In the genomic region with DNA sequence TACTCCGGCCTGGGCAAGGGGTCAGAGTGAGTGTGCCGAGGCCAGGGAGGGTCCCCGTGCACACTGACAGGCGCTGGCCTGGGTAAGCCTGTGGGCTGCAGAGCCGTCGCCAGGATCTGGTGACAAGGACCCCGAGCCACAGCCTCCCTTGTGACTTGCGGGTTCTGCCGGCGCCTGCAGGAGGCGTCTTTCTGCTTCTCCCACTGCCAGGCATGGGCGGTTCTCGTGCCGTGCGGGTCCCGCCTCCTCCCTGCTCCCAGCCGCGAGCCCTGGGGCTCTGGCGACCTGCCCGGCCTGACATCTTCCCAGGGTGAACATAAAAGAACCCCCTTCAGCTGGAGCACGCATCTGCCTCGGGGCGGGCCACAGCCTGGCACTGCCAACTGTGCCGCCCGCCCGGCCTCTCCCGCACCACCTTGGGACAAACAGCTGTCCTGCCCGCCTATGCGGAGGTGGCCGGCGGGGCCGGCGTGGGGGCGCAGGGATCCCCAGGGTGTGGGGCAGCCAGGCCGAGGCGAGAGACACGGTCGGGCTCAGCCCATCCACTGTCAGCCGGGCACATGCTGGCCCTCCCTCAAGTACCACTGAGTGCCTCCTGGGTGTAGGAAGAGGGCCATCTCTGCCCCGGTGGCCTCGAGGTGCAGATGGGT, we compare ENCODE assay signal across 8 cellular contexts. TPM values are rescaled to one million over a fixed set of nuclear protein-coding genes. Genes with fewer than 3 reads are reported as not detected.
DNase-seq lines count a peak whose midpoint lies in the region; ATAC-seq and TF ChIP-seq lines count a peak whose summit lies in the region.

No MANE protein-coding gene starts in this region.

- H3K4me3 Mint-ChIP-seq in stimulated activated memory B cell treated with anti-CD40 and anti-IgM and Interleukin-4, amounts not matched to agents 10 μg/mL and 1 μg/mL and 100 μg/mL, for 72 hours, result peak overlapping the region; percentile 58

- no peaks in the 10 kb centered on the region for H3K36me3 ChIP-seq in right lobe of liver

- WGBS in right lobe of liver (ENCODE audit: insufficient coverage, low coverage, low lambda C conversion rate, missing lambda C conversion rate), result 1% methylated on average over 13 of the region's 41 CpGs

- ATAC-seq in right lobe of liver, result peak; percentile 46 to 62 (median 56)
- ATAC-seq in stimulated activated memory B cell treated with anti-CD40 and anti-IgM and Interleukin-4, amounts not matched to agents 10 μg/mL and 1 μg/mL and 100 μg/mL, for 72 hours, result peak; percentile 43
- ATAC-seq in HG02610 (IDR thresholded peaks at IDR 0.05; ENCODE audit: unreplicated experiment), result no peak

- TF ChIP-seq CTCF in choroid plexus epithelial cell (conservative IDR thresholded peaks at IDR 0.05; ENCODE audit: low read depth, low read length) (peak; percentile 83), right lobe of liver (IDR thresholded peaks at IDR 0.05) (peak; percentile 27 to 42 (median 36))

- H3K4me3 ChIP-seq in choroid plexus epithelial cell (ENCODE audit: low read depth, low read length) (peak overlapping the region; percentile 31), right lobe of liver (no peak overlapping the region)

- H3K9me3 Mint-ChIP-seq in stimulated activated memory B cell treated with anti-CD40 and anti-IgM and Interleukin-4, amounts not matched to agents 10 μg/mL and 1 μg/mL and 100 μg/mL, for 72 hours, result no peaks in the 10 kb centered on the region

- no peak overlapping the region for H3K27ac ChIP-seq in right lobe of liver

- DNase-seq in AG08395 (ENCODE audit: low spot score) (peak; percentile 88), H4 (ENCODE audit: low spot score) (peak; percentile 93), NCI-H226 (peak; percentile 83), choroid plexus epithelial cell (ENCODE audit: low read depth) (peak; percentile 87), right lobe of liver (peak in 1 of 3 donors; percentile 68)
- peak; percentile 49 to 63 for DNase-seq in activated CD4-positive, alpha-beta T cell treated with anti-CD3 and anti-CD28 coated beads for 4 hours

- peaks cover 0 to 33% of the 10 kb centered on the region in 2 donors for H3K27me3 ChIP-seq in right lobe of liver

- peaks cover 20% of the 10 kb centered on the region for H3K4me1 Mint-ChIP-seq in stimulated activated memory B cell treated with anti-CD40 and anti-IgM and Interleukin-4, amounts not matched to agents 10 μg/mL and 1 μg/mL and 100 μg/mL, for 72 hours

- no peaks in the 10 kb centered on the region for H3K9me3 ChIP-seq in right lobe of liver

- H3K27me3 Mint-ChIP-seq in stimulated activated memory B cell treated with anti-CD40 and anti-IgM and Interleukin-4, amounts not matched to agents 10 μg/mL and 1 μg/mL and 100 μg/mL, for 72 hours, result peaks cover 59% of the 10 kb centered on the region

- peaks cover 9% of the 10 kb centered on the region for H3K36me3 Mint-ChIP-seq in stimulated activated memory B cell treated with anti-CD40 and anti-IgM and Interleukin-4, amounts not matched to agents 10 μg/mL and 1 μg/mL and 100 μg/mL, for 72 hours

- no peaks in the 10 kb centered on the region for H3K4me1 ChIP-seq in right lobe of liver

- no peak overlapping the region for H3K27ac Mint-ChIP-seq in stimulated activated memory B cell treated with anti-CD40 and anti-IgM and Interleukin-4, amounts not matched to agents 10 μg/mL and 1 μg/mL and 100 μg/mL, for 72 hours

- no peak for TF ChIP-seq POLR2A in right lobe of liver (IDR thresholded peaks at IDR 0.05)

- intact Hi-C loops in right lobe of liver (cut with DNase I), result no loop called here

RNA-seq across cellular contexts. Expression of gene HCN2, which starts 1.5 kb away (rescaled TPM):
- total RNA-seq in H4 (2014; rRNA removed; shearing (Covaris generic)), result 4.5 and 4.6 TPM in 2 replicates
- under 1 TPM in 5 of 6 experiments, not detected in 1; 0.05 to 0.27 (median 0.09) TPM for total RNA-seq in right lobe of liver

RNA-seq across cellular contexts. Expression of gene BSG, which starts 15.8 kb away (rescaled TPM):
- 587 and 617 TPM in 2 replicates for total RNA-seq in H4 (2014; rRNA removed; shearing (Covaris generic))
- total RNA-seq in right lobe of liver, result 100 to 1,000 TPM in 4 of 6 experiments, 10 to 100 TPM in 2; 88.6 to 369 (median 124) TPM

RNA-seq across cellular contexts. Expression of gene GZMM, which starts 44.4 kb away (rescaled TPM):
- total RNA-seq in H4 (2014; rRNA removed; shearing (Covaris generic)), result not detected in 2 replicates
- under 1 TPM in 3 of 6 experiments, not detected in 3; 0.59 to 0.95 (median 0.74) TPM for total RNA-seq in right lobe of liver

RNA-seq across cellular contexts. Expression of gene POLRMT, which starts 45.1 kb away (rescaled TPM):
- total RNA-seq in H4 (2014; rRNA removed; shearing (Covaris generic)), result 19.9 and 21.5 TPM in 2 replicates
- 10 to 100 TPM; 25.9 to 42.9 (median 33.3) TPM for total RNA-seq in right lobe of liver

RNA-seq across cellular contexts. Expression of gene FGF22, which starts 51.5 kb away (rescaled TPM):
- total RNA-seq in H4 (2014; rRNA removed; shearing (Covaris generic)), result not detected in 2 replicates
- total RNA-seq in right lobe of liver, result under 1 TPM in 1 of 6 experiments, not detected in 5; 0.15 TPM
